ENCODE assay signal across 27 cellular contexts in the genomic region with DNA sequence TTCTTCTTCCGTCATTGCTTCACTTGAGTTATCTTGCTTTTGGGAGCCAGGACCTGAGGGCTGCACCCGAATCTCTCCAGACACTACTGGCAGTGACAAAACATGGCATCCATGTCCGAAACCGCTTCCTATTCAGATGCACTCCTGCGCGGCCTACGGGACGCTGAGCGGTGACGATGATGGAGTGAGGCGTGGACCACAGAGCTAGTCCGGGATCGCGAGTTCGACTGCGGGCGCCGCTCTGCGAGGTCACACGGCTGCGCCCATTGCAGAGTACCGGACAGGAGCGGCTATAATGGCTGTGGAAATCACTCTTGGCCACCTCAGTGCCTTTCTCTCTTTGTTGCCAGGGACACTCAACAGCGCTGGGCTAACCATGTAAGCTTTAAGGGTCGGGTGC.
"Had no signal": no experiment of that assay in that cellular context is flagged by ENCODE, and none has a peak within 500 bp of the region (broad histone marks: within the 10 kb centered on the region; RNA-seq: fewer than 3 reads in every experiment).

No MANE protein-coding gene starts in this region.

- H3K4me3 Mint-ChIP-seq: naive thymus-derived CD8-positive, alpha-beta T cell; nephron; neural crest cell; stimulated activated effector memory CD8-positive, alpha-beta T cell treated with anti-CD3 and anti-CD28 coated beads, Interleukin-12 subunit alpha, Interleukin-12 subunit beta, amount 100 ng/mL, for 72 hours; stimulated activated naive CD8-positive, alpha-beta T cell treated with anti-CD3 and anti-CD28 coated beads, Interleukin-15, Interleukin-2, amounts not matched to agents 100 ng/mL and 50 ng/mL, for 24 hours; type B pancreatic cell had no signal

- H3K36me3 Mint-ChIP-seq: naive thymus-derived CD8-positive, alpha-beta T cell; stimulated activated effector memory CD8-positive, alpha-beta T cell treated with anti-CD3 and anti-CD28 coated beads, Interleukin-12 subunit alpha, Interleukin-12 subunit beta, amount 100 ng/mL, for 72 hours; type B pancreatic cell had no signal

- H3K27me3 Mint-ChIP-seq: naive thymus-derived CD8-positive, alpha-beta T cell; stimulated activated naive CD8-positive, alpha-beta T cell treated with anti-CD3 and anti-CD28 coated beads, Interleukin-15, Interleukin-2, amounts not matched to agents 100 ng/mL and 50 ng/mL, for 24 hours; type B pancreatic cell had no signal

- H2AFZ ChIP-seq: hepatocyte had no signal

- H3K4me1 ChIP-seq: lower lobe of right lung, pancreas, prostate gland, suprapubic skin, tibial nerve, vagina had no signal

- H3K36me3 ChIP-seq: lower lobe of right lung, pancreas, prostate gland, suprapubic skin, tibial nerve, vagina had no signal

- H3K4me3 ChIP-seq: hepatocyte, lower lobe of right lung, pancreas, prostate gland, skin epidermis, suprapubic skin, tibial nerve, vagina had no signal

- H3K27ac ChIP-seq: hepatocyte, lower lobe of right lung, pancreas, prostate gland, skin epidermis, suprapubic skin, tibial nerve, vagina had no signal

- H3K27me3 ChIP-seq: hepatocyte, pancreas, suprapubic skin, tibial nerve, vagina had no signal

- H3K9me3 ChIP-seq: lower lobe of right lung, pancreas, prostate gland, suprapubic skin, tibial nerve, vagina had no signal

- ATAC-seq: left cardiac atrium; left lobe of liver; lower lobe of right lung; naive thymus-derived CD8-positive, alpha-beta T cell; pancreas; right cardiac atrium; sciatic nerve; stimulated activated effector memory CD8-positive, alpha-beta T cell treated with anti-CD3 and anti-CD28 coated beads, Interleukin-12 subunit alpha, Interleukin-12 subunit beta, amount 100 ng/mL, for 72 hours had no signal

- H3K27ac Mint-ChIP-seq: naive thymus-derived CD8-positive, alpha-beta T cell; nephron; stimulated activated effector memory CD8-positive, alpha-beta T cell treated with anti-CD3 and anti-CD28 coated beads, Interleukin-12 subunit alpha, Interleukin-12 subunit beta, amount 100 ng/mL, for 72 hours; stimulated activated naive CD8-positive, alpha-beta T cell treated with anti-CD3 and anti-CD28 coated beads, Interleukin-15, Interleukin-2, amounts not matched to agents 100 ng/mL and 50 ng/mL, for 24 hours; type B pancreatic cell had no signal

- H3K9me3 Mint-ChIP-seq: nephron had no signal

- H3K4me2 ChIP-seq: hepatocyte had no signal

- H3K4me1 Mint-ChIP-seq: naive thymus-derived CD8-positive, alpha-beta T cell; stimulated activated effector memory CD8-positive, alpha-beta T cell treated with anti-CD3 and anti-CD28 coated beads, Interleukin-12 subunit alpha, Interleukin-12 subunit beta, amount 100 ng/mL, for 72 hours had no signal

- H3K79me2 ChIP-seq: hepatocyte had no signal

- FAIRE-seq: keratinocyte, pancreas had no signal

- DNase-seq: kidney glomerular epithelial cell; left cardiac atrium; lower lobe of right lung; mammary epithelial cell; mesenchymal stem cell; naive thymus-derived CD8-positive, alpha-beta T cell; nucleus accumbens; pancreas; retina; stimulated activated CD4-positive, alpha-beta T cell treated with anti-CD3 and anti-CD28 coated beads, Interleukin-12 subunit alpha, Interleukin-12 subunit beta, amount 100 ng/mL, for 4 hours; stimulated activated CD4-positive, alpha-beta T cell treated with anti-CD3 and anti-CD28 coated beads, Interleukin-4, amount 100 ng/mL, for 24 hours; stimulated activated naive CD4-positive, alpha-beta T cell had no signal
